In genomic region chr11:65419773-65420481, GRCh38 we compare ENCODE assay signal across 8 cellular contexts. TPM values are rescaled to one million over a fixed set of nuclear protein-coding genes. Genes with fewer than 3 reads are reported as not detected.
DNase-seq lines count a peak whose midpoint lies in the region; ATAC-seq and TF ChIP-seq lines count a peak whose summit lies in the region.

No MANE protein-coding gene starts in this region.

- intact Hi-C loops in PC-9 (cut with micrococcal nuclease; ENCODE audit: unreplicated experiment) (loop anchor here (2.0 to 5.0 kb wide), 5 partner anchors 13 to 152 kb away; partner anchors contain the start of genes FAM89B, LTBP3, MALAT1 and ZNRD2), aorta (cut with DNase I) (loop anchor here (5.0 kb wide), 3 partner anchors 38 to 157 kb away; partner anchors contain the start of genes EHBP1L1 (in 1 of the 2) and SLC25A45 (in 1 of the 2))

- H3K4me2 ChIP-seq in PC-9 (peak overlapping the region; percentile 99), neuronal stem cell (ENCODE audit: insufficient read depth, low read length, poor library complexity, severe bottlenecking) (no peak overlapping the region)

- H3K23ac ChIP-seq in neuronal stem cell (ENCODE audit: low read depth, low read length, poor library complexity): no peak overlapping the region

- no peak overlapping the region for H4K8ac ChIP-seq in neuronal stem cell (ENCODE audit: low read depth, low read length)

- peaks cover 15% of the 10 kb centered on the region for H3K36me3 Mint-ChIP-seq in activated naive CD4-positive, alpha-beta T cell treated with anti-CD3 and anti-CD28 coated beads, Interleukin-2, amount 50 U/mL, for 24 hours

- DNase-seq in BJ (ENCODE audit: low read depth): peak; percentile 82
- DNase-seq in PC-9: peak; percentile 93 to 94
- peak; percentile 96 for DNase-seq in foreskin melanocyte
- DNase-seq in neuronal stem cell (ENCODE audit: low spot score): no peak
- DNase-seq in aorta: peak; percentile 94 to 96

- no peak overlapping the region for H2BK120ac ChIP-seq in neuronal stem cell (ENCODE audit: low read depth, low read length)

- peaks cover 58% of the 10 kb centered on the region for H3K79me2 ChIP-seq in PC-9 (ENCODE audit: low read depth)

- H4K91ac ChIP-seq in neuronal stem cell (ENCODE audit: low read depth, low read length, poor library complexity): no peak overlapping the region

- H2AK5ac ChIP-seq in neuronal stem cell (ENCODE audit: low read depth, low read length): peak overlapping the region; percentile 88

- H3K27ac ChIP-seq in HEK293 (ENCODE audit: extremely low read depth, low read depth, low read length) (peak overlapping the region; percentile 98), PC-9 (peak overlapping the region; percentile 100), neuronal stem cell (replicated peaks; ENCODE audit: low read length) (peak overlapping the region; percentile 36), aorta (ENCODE audit: low read depth in 1 of 2, low read length in 2 of 2) (peak overlapping the region; percentile 97 to 99)

- TF ChIP-seq CTCF in BJ (IDR thresholded peaks at IDR 0.05; ENCODE audit: insufficient read depth, low read depth, low read length) (no peak), HEK293 (tag by site-specific recombination; IDR thresholded peaks at IDR 0.05) (no peak), PC-9 (conservative IDR thresholded peaks at IDR 0.05) (no peak)

- H3K4me3 Mint-ChIP-seq in activated naive CD4-positive, alpha-beta T cell treated with anti-CD3 and anti-CD28 coated beads, Interleukin-2, amount 50 U/mL, for 24 hours: peak overlapping the region; percentile 96

- peaks cover 22% of the 10 kb centered on the region for H4K20me1 ChIP-seq in PC-9 (ENCODE audit: insufficient read depth)

- no peak overlapping the region for H2BK5ac ChIP-seq in neuronal stem cell (ENCODE audit: low read length)

- peaks cover 44% of the 10 kb centered on the region for H3K4me1 Mint-ChIP-seq in activated naive CD4-positive, alpha-beta T cell treated with anti-CD3 and anti-CD28 coated beads, Interleukin-2, amount 50 U/mL, for 24 hours

- POLR2A ChIA-PET in BJ (lab: Charles Lee): interaction anchor here (0.6 to 7.4 kb wide), 9 partner anchors 10 to 90 kb away, joined by 3 to 204 read pairs (median 6); partner anchors contain the start of gene MALAT1
- POLR2A ChIA-PET in HEK293 (lab: Yijun Ruan, JAX): interaction anchor here (0.6 to 16.9 kb wide), 13 partner anchors 10 to 573 kb away, joined by 3 to 1129 read pairs (median 8); partner anchors contain the start of genes MALAT1 and SLC25A45
- POLR2A ChIA-PET in PC-9 (lab: Charles Lee; ENCODE audit: unreplicated experiment): interaction anchor here (0.6 to 3.2 kb wide), 22 partner anchors 13 to 525 kb away, joined by 3 to 97 read pairs (median 6); partner anchors contain the start of gene MALAT1

- no peak overlapping the region for H3K4ac ChIP-seq in neuronal stem cell (ENCODE audit: low read length)

- H3F3A ChIP-seq in PC-9 (ENCODE audit: insufficient read depth, low read depth): peaks cover 70% of the 10 kb centered on the region

- H3K36me3 ChIP-seq in BJ (ENCODE audit: control insufficient read depth, insufficient read depth, low read length) (peaks cover 4% of the 10 kb centered on the region; the same call in 1 of the 2 replicates), HEK293 (ENCODE audit: control insufficient read depth in 2 of 2, insufficient read depth in 1 of 2, low read length in 2 of 2) (peaks cover 0 to 22% of the 10 kb centered on the region in 2 experiments; a peak in 1 of 3 replicates), PC-9 (ENCODE audit: low read depth) (peaks cover 19% of the 10 kb centered on the region), neuronal stem cell (replicated peaks in 1 of 2; ENCODE audit: control insufficient read depth in 2 of 2, insufficient read depth in 2 of 2, low read length in 2 of 2) (peaks cover 0 to 12% of the 10 kb centered on the region in 2 donors), aorta (ENCODE audit: control insufficient read depth in 1 of 2, insufficient read depth in 2 of 2, low read length in 1 of 2) (no peaks in the 10 kb centered on the region)

- no peak overlapping the region for H3K14ac ChIP-seq in neuronal stem cell (ENCODE audit: low read length)

- no peaks in the 10 kb centered on the region for H3K9me3 Mint-ChIP-seq in activated naive CD4-positive, alpha-beta T cell treated with anti-CD3 and anti-CD28 coated beads, Interleukin-2, amount 50 U/mL, for 24 hours

- H3K79me1 ChIP-seq in neuronal stem cell (ENCODE audit: low read depth, low read length): peaks cover 12% of the 10 kb centered on the region

- no peaks in the 10 kb centered on the region for H3K9me2 ChIP-seq in PC-9 (ENCODE audit: insufficient read depth)

- no TSS peak for BruUV-seq in PC-9 (replicated peaks; lab: Mats Ljungman, UMichigan)

- no peak overlapping the region for H2BK12ac ChIP-seq in neuronal stem cell (ENCODE audit: low read length)

- no peaks in the 10 kb centered on the region for H3K27me3 ChIP-seq in BJ (ENCODE audit: control insufficient read depth, insufficient read depth, low read length)
- no peaks in the 10 kb centered on the region for H3K27me3 ChIP-seq in PC-9 (ENCODE audit: insufficient read depth, low read depth)
- H3K27me3 ChIP-seq in neuronal stem cell (ENCODE audit: control insufficient read depth in 3 of 3, insufficient read depth in 3 of 3, low read depth in 1 of 3, low read length in 3 of 3): no peaks in the 10 kb centered on the region
- peaks cover 0 to 1% of the 10 kb centered on the region in 2 donors for H3K27me3 ChIP-seq in aorta (ENCODE audit: control insufficient read depth in 1 of 2, insufficient read depth in 2 of 2, low read length in 1 of 2)

- H3K4me1 ChIP-seq in HEK293 (ENCODE audit: control insufficient read depth, insufficient read depth, low read length) (peaks cover 6% of the 10 kb centered on the region), PC-9 (replicated peaks; ENCODE audit: insufficient read depth) (peaks cover 57% of the 10 kb centered on the region), neuronal stem cell (ENCODE audit: control insufficient read depth in 2 of 2, insufficient read depth in 1 of 2, low read depth in 1 of 2, low read length in 2 of 2) (peaks cover 49 to 57% of the 10 kb centered on the region in 2 donors), aorta (ENCODE audit: control insufficient read depth in 1 of 2, insufficient read depth in 2 of 2, low read length in 2 of 2) (no peaks in the 10 kb centered on the region)

- no peak overlapping the region for H2BK15ac ChIP-seq in neuronal stem cell (ENCODE audit: low read length)

- no peak overlapping the region for H3K9ac ChIP-seq in neuronal stem cell (ENCODE audit: low read depth, low read length, poor library complexity)

- no peak overlapping the region for H2AFZ ChIP-seq in PC-9
- H2AFZ ChIP-seq in neuronal stem cell (ENCODE audit: low read length): no peak overlapping the region

- ATAC-seq in aorta (ENCODE audit: low FRiP score) (peak; percentile 37), GM21576 (IDR thresholded peaks at IDR 0.05; ENCODE audit: unreplicated experiment) (no peak)

- H3K18ac ChIP-seq in neuronal stem cell (ENCODE audit: low read length): peak overlapping the region; percentile 55

- peak overlapping the region; percentile 33; the same call in 1 of the 2 replicates for H3K4me3 ChIP-seq in BJ (ENCODE audit: low read depth, low read length)
- no peak overlapping the region; the same call in 1 of the 2 replicates for H3K4me3 ChIP-seq in HEK293 (ENCODE audit: low read depth, low read length)
- peak overlapping the region; percentile 59; the same call in 1 of the 2 replicates for H3K4me3 ChIP-seq in PC-9
- peak overlapping the region in 1 of 2 donors; percentile 46 for H3K4me3 ChIP-seq in neuronal stem cell (ENCODE audit: low read length in 2 of 2)
- H3K4me3 ChIP-seq in aorta (ENCODE audit: low read length in 2 of 2): no peak overlapping the region

- H3K9me3 ChIP-seq in HEK293 (ENCODE audit: control insufficient read depth, insufficient read depth, low read depth, low read length) (no peaks in the 10 kb centered on the region), PC-9 (ENCODE audit: insufficient read depth, low read depth) (no peaks in the 10 kb centered on the region), neuronal stem cell (replicated peaks in 1 of 2; ENCODE audit: control insufficient read depth in 2 of 2, insufficient read depth in 1 of 2, low read depth in 1 of 2, low read length in 2 of 2) (no peaks in the 10 kb centered on the region), aorta (ENCODE audit: control insufficient read depth, low read length) (no peaks in the 10 kb centered on the region)

- no CpG with 5 or more reads among the region's 6 CpGs for WGBS in neuronal stem cell (ENCODE audit: extremely low coverage in 2 of 2, insufficient read length in 2 of 2, insufficient replicate concordance in 1 of 2), 2 donors
- 0% methylated on average over 6 of the region's 6 CpGs for WGBS in aorta, 2 donors

- H3K27me3 Mint-ChIP-seq in activated naive CD4-positive, alpha-beta T cell treated with anti-CD3 and anti-CD28 coated beads, Interleukin-2, amount 50 U/mL, for 24 hours: no peaks in the 10 kb centered on the region

- CTCF ChIA-PET in BJ (lab: Yijun Ruan, JAX) (interaction anchor here (1.0 to 7.5 kb wide), 11 partner anchors 29 to 104 kb away, joined by 3 to 128 read pairs (median 4); partner anchors contain the start of gene MALAT1), HEK293 (lab: Yijun Ruan, JAX) (interaction anchor here (0.5 to 1.7 kb wide), 8 partner anchors 13 to 90 kb away, joined by 3 to 11 read pairs (median 4); partner anchors contain the start of gene MALAT1), PC-9 (lab: Charles Lee) (interaction anchor here (0.6 to 1.7 kb wide), 3 partner anchors 49 to 195 kb away, joined by 3 to 4 read pairs (median 3); no protein-coding TSS in a partner anchor)

- H3K27ac Mint-ChIP-seq in activated naive CD4-positive, alpha-beta T cell treated with anti-CD3 and anti-CD28 coated beads, Interleukin-2, amount 50 U/mL, for 24 hours: peak overlapping the region; percentile 97

RNA-seq across cellular contexts. Expression of gene NEAT1, which starts 2.7 kb away (rescaled TPM):
- 59.2 and 87.2 TPM in 2 replicates for polyA plus RNA-seq in BJ (2011; rRNA removed)
- polyA minus RNA-seq in BJ (2011; rRNA and poly(A)+ RNA removed): 274 and 373 TPM in 2 replicates
- total RNA-seq in PC-9 (2021): 825 and 938 TPM in 2 replicates
- polyA plus RNA-seq in neuronal stem cell (2013, experiment 1 of 2): 2.0 TPM
- polyA plus RNA-seq in neuronal stem cell (2013, experiment 2 of 2): 2.5 TPM
- total RNA-seq in aorta: 1,000 to 10,000 TPM; 1,566 to 1,734 TPM
- 1,000 to 10,000 TPM in 1 of 2 donors, 100 to 1,000 TPM in 1; 239 to 1,307 TPM for polyA plus RNA-seq in aorta

RNA-seq across cellular contexts. Expression of gene FRMD8, which starts 33.5 kb away (rescaled TPM):
- polyA plus RNA-seq in BJ (2011; rRNA removed) (15.0 and 21.6 TPM in 2 replicates), aorta (10 to 100 TPM; 16.8 to 19.2 TPM)
- polyA minus RNA-seq in BJ (2011; rRNA and poly(A)+ RNA removed): 13.0 and 15.4 TPM in 2 replicates
- total RNA-seq in PC-9 (2021) (32.4 and 48.9 TPM in 2 replicates), aorta (10 to 100 TPM; 27.8 to 39.5 TPM)
- 5.9 TPM for polyA plus RNA-seq in neuronal stem cell (2013, experiment 1 of 2)
- polyA plus RNA-seq in neuronal stem cell (2013, experiment 2 of 2): 6.1 TPM

RNA-seq across cellular contexts. Expression of gene SLC25A45, which starts 37.5 kb away (rescaled TPM):
- 1.1 and 2.1 TPM in 2 replicates for polyA plus RNA-seq in BJ (2011; rRNA removed)
- 2.3 TPM in 2 replicates for polyA minus RNA-seq in BJ (2011; rRNA and poly(A)+ RNA removed)
- total RNA-seq in PC-9 (2021): 9.5 and 9.8 TPM in 2 replicates
- 0.43 TPM for polyA plus RNA-seq in neuronal stem cell (2013, experiment 1 of 2)
- polyA plus RNA-seq in neuronal stem cell (2013, experiment 2 of 2): 0.32 TPM
- total RNA-seq in aorta: 10 to 100 TPM in 1 of 2 donors, 1 to 10 TPM in 1; 9.1 to 16.0 TPM
- polyA plus RNA-seq in aorta: 10 to 100 TPM in 1 of 2 donors, 1 to 10 TPM in 1; 5.6 to 10.7 TPM

Comparison
In these comparisons a context has a peak if more than half of its experiments do, and no peak if none do; other contexts are left out.
1. H3K4me3 ChIP-seq: peak in BJ (single experiment) and PC-9 (single experiment); none in HEK293 (single experiment) and aorta (0 of 2).
2. H3K27ac ChIP-seq: peak in every context shown above with its lines; median percentile 100 in PC-9; 98 in HEK293; 98 in aorta; 36 in neuronal stem cell.